12 cellular contexts compared by ENCODE assay signal in genomic region chr15:23869391-23869790, GRCh38.
DNase-seq lines count a peak whose midpoint lies in the region; ATAC-seq, FAIRE-seq and TF ChIP-seq lines count a peak whose summit lies in the region.
"Had no signal": no experiment of that assay in that cellular context is flagged by ENCODE, and none has a peak within 500 bp of the region (broad histone marks: within the 10 kb centered on the region; RNA-seq: fewer than 3 reads in every experiment).

No MANE protein-coding gene starts in this region.

- no peaks in the 10 kb centered on the region for H4K20me1 ChIP-seq in K562 (replicated peaks; ENCODE audit: control insufficient read depth, insufficient read depth, low read length)

- BruUV-seq in K562 (replicated peaks; lab: Mats Ljungman, UMichigan): no TSS peak

- WGBS in K562 (ENCODE audit: insufficient coverage, low coverage, missing lambda C conversion rate): 5% methylated on average over 16 of the region's 24 CpGs

- TF ChIP-seq CTCF in K562 (IDR thresholded peaks at IDR 0.05 in 2 of 3, conservative IDR thresholded peaks at IDR 0.05 in 1 of 3; ENCODE audit: insufficient read depth in 2 of 3, low read depth in 1 of 3, low read length in 3 of 3) (no peak), left lung (IDR thresholded peaks at IDR 0.05) (no peak)

- no peak for TF ChIP-seq EP300 in K562 (IDR thresholded peaks at IDR 0.05; ENCODE audit: low read length)

- TF ChIP-seq POLR2A in K562 (conservative IDR thresholded peaks at IDR 0.05): no peak

- H3K79me2 ChIP-seq in K562 (ENCODE audit: control insufficient read depth, insufficient read depth, low read length): no peaks in the 10 kb centered on the region

- peak overlapping the region; percentile 2; the same call in 1 of the 2 replicates for H3K4me2 ChIP-seq in K562 (ENCODE audit: insufficient read depth, low read length)

- TF ChIP-seq RAD21 in K562 (CRISPR knock-in tag; conservative IDR thresholded peaks at IDR 0.05 in 1 of 2, IDR thresholded peaks at IDR 0.05 in 1 of 2): no peak

- H3K4me3 ChIP-seq in K562 (no peak overlapping the region), left lung (no peak overlapping the region)

- H3K27ac ChIP-seq in K562 (ENCODE audit: extremely low read depth, low read depth, low read length) (no peak overlapping the region), left lung (no peak overlapping the region)

- intact Hi-C loops in K562 (cut with micrococcal nuclease): no loop called here
- intact Hi-C loops in left lung (cut with DNase I): loop anchor here in 1 of 2 donors (10.0 kb wide), 1 partner anchor 225 kb away; the partner anchor contains the start of gene MAGEL2
- intact Hi-C loops in posterior vena cava (cut with DNase I): no loop called here

- FAIRE-seq in K562 (lab: Jason Lieb, UNC): no peak
- peak; percentile 78 for FAIRE-seq in urothelium cell line (lab: Jason Lieb, UNC)
- FAIRE-seq: islet of Langerhans had no signal

- no peaks in the 10 kb centered on the region for H3K9me1 ChIP-seq in K562 (ENCODE audit: control insufficient read depth, insufficient read depth, low read length)

- H3K27me3 ChIP-seq in K562 (ENCODE audit: control insufficient read depth in 2 of 2, insufficient read depth in 2 of 2, low read length in 2 of 2) (no peaks in the 10 kb centered on the region), left lung (peaks cover 0 to 17% of the 10 kb centered on the region in 2 donors)

- in situ Hi-C loops in K562 (cut with MboI): loop anchor here (10.0 kb wide), 1 partner anchor 225 kb away; the partner anchor contains the start of gene MAGEL2

- H2AFZ ChIP-seq in K562 (ENCODE audit: low read depth, low read length): peak overlapping the region; percentile 60; the same call in 1 of the 2 replicates

- H3K4me1 ChIP-seq in K562 (replicated peaks in 1 of 2; ENCODE audit: control insufficient read depth in 2 of 2, insufficient read depth in 2 of 2, low read length in 2 of 2): peaks cover 0 to 5% of the 10 kb centered on the region in 2 experiments; a peak in 1 of 5 replicates
- H3K4me1 ChIP-seq in left lung: no peaks in the 10 kb centered on the region

- H3K36me3 ChIP-seq in K562 (ENCODE audit: control insufficient read depth, insufficient read depth, low read length) (no peaks in the 10 kb centered on the region), left lung (no peaks in the 10 kb centered on the region)

- POLR2A ChIA-PET in K562 (lab: Yijun Ruan, JAX): no interaction called here

- H3K9ac ChIP-seq in K562 (ENCODE audit: insufficient read depth in 1 of 2, low read depth in 2 of 2, low read length in 2 of 2): no peak overlapping the region

- no peaks in the 10 kb centered on the region for H3K9me3 ChIP-seq in K562 (replicated peaks; ENCODE audit: control insufficient read depth, insufficient read depth, low read depth, low read length)
- no peaks in the 10 kb centered on the region for H3K9me3 ChIP-seq in left lung

- peak; percentile 18 for DNase-seq in NCI-H146 (lab: John Stamatoyannopoulos, UW)
- no peak for DNase-seq in NCI-H146 treated with DMSO at 0.1 percent for 48 hours (lab: John Stamatoyannopoulos, UW; ENCODE audit: unreplicated experiment)
- DNase-seq in K562 (ENCODE audit: extremely low read depth in 1 of 4, low spot score in 3 of 4): peak; percentile 19 to 78 (median 40)
- DNase-seq in left lung: peak; percentile 45 to 85
- DNase-seq in urothelium cell line (ENCODE audit: low spot score): peak; percentile 89
- DNase-seq in pons (ENCODE audit: low spot score): no peak
- DNase-seq in activated effector memory CD4-positive, alpha-beta T cell treated with Interleukin-2 at 50 U/mL for 16 hours: no peak
- no peak for DNase-seq in posterior vena cava (ENCODE audit: low spot score)
- DNase-seq: activated CD8-positive, alpha-beta memory T cell treated with anti-CD3 and anti-CD28 coated beads for 24 hours; stimulated activated CD4-positive, alpha-beta T cell treated with anti-CD3 and anti-CD28 coated beads, Interleukin-2, amount 100 ng/mL, for 48 hours had no signal

- ATAC-seq in K562: peak; percentile 100
- peak; percentile 93 for ATAC-seq in left lung
- ATAC-seq: Panc1 had no signal

- CTCF ChIA-PET in K562 (lab: Yijun Ruan, JAX; ENCODE audit: low intra/inter-chr PET ratio): interaction anchor here (1.1 kb wide), 1 partner anchor 227 kb away, joined by 3 read pairs; no protein-coding TSS in a partner anchor

TF ChIP-seq in K562, 482 proteins besides CTCF, POLR2A, EP300 and RAD21 (continues in another document):
- TF ChIP-seq FOXJ3 (CRISPR knock-in tag; IDR thresholded peaks at IDR 0.05) (no peak), EGR1 (conservative IDR thresholded peaks at IDR 0.05) (0 out of 2 replicates have a peak, but pooled peaks have one; percentile 8), E2F6 (IDR thresholded peaks at IDR 0.05; ENCODE audit: borderline replicate concordance in 1 of 2, extremely low read depth in 1 of 2, insufficient read depth in 1 of 2, insufficient read length in 1 of 2, low read depth in 1 of 2, low read length in 1 of 2, poor library complexity in 1 of 2, severe bottlenecking in 1 of 2) (peak in 1 of 2 experiments; percentile 28), ZNF140 (CRISPR knock-in tag; IDR thresholded peaks at IDR 0.05) (no peak), NEUROD1 (IDR thresholded peaks at IDR 0.05; ENCODE audit: borderline replicate concordance, low read depth, low read length, partially characterized antibody) (no peak), CHD4 (IDR thresholded peaks at IDR 0.05; ENCODE audit: insufficient read depth, insufficient replicate concordance, low read depth, low read length, poor library complexity, severe bottlenecking) (no peak), SMAD2 (IDR thresholded peaks at IDR 0.05; ENCODE audit: low read depth, low read length) (no peak), STAT5B (CRISPR knock-in tag; IDR thresholded peaks at IDR 0.05) (no peak), ZNF134 (CRISPR knock-in tag; conservative IDR thresholded peaks at IDR 0.05) (no peak), SRF (CRISPR knock-in tag; IDR thresholded peaks at IDR 0.05) (no peak), ZBTB33 (CRISPR knock-in tag; IDR thresholded peaks at IDR 0.05) (no peak), ZNF431 (CRISPR knock-in tag; IDR thresholded peaks at IDR 0.05) (no peak), ZNF696 (CRISPR knock-in tag; conservative IDR thresholded peaks at IDR 0.05) (no peak), E2F8 (IDR thresholded peaks at IDR 0.05; ENCODE audit: low read depth, partially characterized antibody) (no peak), PRMT5 (CRISPR knock-in tag; IDR thresholded peaks at IDR 0.05) (no peak), BDP1 (IDR thresholded peaks at IDR 0.05; ENCODE audit: insufficient read depth, insufficient read length) (no peak), HLTF (IDR thresholded peaks at IDR 0.05) (no peak), NCOA1 (IDR thresholded peaks at IDR 0.05; ENCODE audit: low read depth) (no peak), USF2 (CRISPR knock-in tag; IDR thresholded peaks at IDR 0.05) (peak; percentile 66), NR1H2 (CRISPR knock-in tag; IDR thresholded peaks at IDR 0.05) (no peak), NR2F6 (CRISPR knock-in tag; IDR thresholded peaks at IDR 0.05) (no peak), TAF7 (tag; IDR thresholded peaks at IDR 0.05) (no peak)

Comparison
In these comparisons a context has a peak if more than half of its experiments do, and no peak if none do; other contexts are left out.
1. DNase-seq: peak in NCI-H146 (single experiment), K562 (4 of 4), left lung (2 of 2) and urothelium cell line (single experiment); none in NCI-H146 treated with DMSO at 0.1 percent for 48 hours (single experiment), pons (single experiment), activated effector memory CD4-positive, alpha-beta T cell treated with Interleukin-2 at 50 U/mL for 16 hours (single experiment) and posterior vena cava (single experiment).